Comparison of ENCODE assay signal across 24 cellular contexts in genomic region chr4:162675661-162676060, GRCh38.
"Had no signal": no experiment of that assay in that cellular context is flagged by ENCODE, and none has a peak within 500 bp of the region (broad histone marks: within the 10 kb centered on the region; RNA-seq: fewer than 3 reads in every experiment).

No MANE protein-coding gene starts in this region.

- H2AFZ ChIP-seq: parathyroid adenoma had no signal

- FAIRE-seq: small intestine had no signal

- H3K27me3 ChIP-seq: ovary, right lobe of liver, sigmoid colon, stomach, thyroid gland, tibial nerve, upper lobe of right lung, uterus had no signal

- H3K4me3 ChIP-seq: ovary, psoas muscle, right lobe of liver, sigmoid colon, stomach, thoracic aorta, thyroid gland, tibial nerve, upper lobe of right lung, uterus had no signal

- ATAC-seq: naive thymus-derived CD8-positive, alpha-beta T cell; natural killer cell treated with Interleukin-12 subunit alpha and Interleukin-12 subunit beta and Interleukin-15 and Interleukin-18, amount 100 ng/mL, for 72 hours; psoas muscle; right cardiac atrium; right lobe of liver; stimulated activated effector memory CD8-positive, alpha-beta T cell treated with anti-CD3 and anti-CD28 coated beads, Interleukin-12 subunit alpha, Interleukin-12 subunit beta, amount 100 ng/mL, for 72 hours; stimulated activated naive B cell treated with anti-CD40 and anti-IgM and Interleukin-4, amounts not matched to agents 10 μg/mL and 1 μg/mL and 100 μg/mL, for 72 hours; upper lobe of right lung had no signal

- H3K36me3 ChIP-seq: ovary, right lobe of liver, sigmoid colon, stomach, thoracic aorta, thyroid gland, tibial nerve, upper lobe of right lung, uterus had no signal

- H3K9me3 ChIP-seq: ovary, right lobe of liver, thyroid gland, upper lobe of right lung, uterus had no signal

- H3K79me2 ChIP-seq: parathyroid adenoma had no signal

- H3K4me1 ChIP-seq: parathyroid adenoma, psoas muscle, right lobe of liver, sigmoid colon, stomach, thyroid gland, tibial nerve, upper lobe of right lung, uterus had no signal

- H3K27ac ChIP-seq: ovary, parathyroid adenoma, psoas muscle, right lobe of liver, sigmoid colon, stomach, thoracic aorta, thyroid gland, tibial nerve, upper lobe of right lung, uterus had no signal

- DNase-seq: naive thymus-derived CD8-positive, alpha-beta T cell; nephron progenitor cell; occipital lobe; ovary; psoas muscle; right cardiac atrium; right lobe of liver; sigmoid colon; small intestine; stimulated activated CD4-positive, alpha-beta T cell treated with anti-CD3 and anti-CD28 coated beads, Interleukin-15, amount 100 ng/mL, for 24 hours; stimulated activated CD4-positive, alpha-beta T cell treated with anti-CD3 and anti-CD28 coated beads, Interleukin-2, amount 100 ng/mL, for 24 hours; stimulated activated CD4-positive, alpha-beta T cell treated with anti-CD3 and anti-CD28 coated beads, Interleukin-2, amount 100 ng/mL, for 48 hours; stimulated activated CD4-positive, alpha-beta T cell treated with anti-CD3 and anti-CD28 coated beads, Interleukin-4, amount 100 ng/mL, for 24 hours; stimulated activated naive B cell treated with anti-CD40 and anti-IgM and Interleukin-4, amounts not matched to agents 10 μg/mL and 1 μg/mL and 100 μg/mL, for 72 hours; stimulated activated naive CD4-positive, alpha-beta T cell treated with Interleukin-2 at 50 U/mL for 16 hours; stomach; thyroid gland; upper lobe of right lung; uterus had no signal

- H3K9ac ChIP-seq: parathyroid adenoma had no signal
